Comparison of ENCODE assay signal across 1 cellular context in genomic region chrX:101599592-101599991, GRCh38. TPM values are rescaled to one million over a fixed set of nuclear protein-coding genes. Genes with fewer than 3 reads are reported as not detected.
"Had no signal": no experiment of that assay in that cellular context is flagged by ENCODE, and none has a peak within 500 bp of the region (broad histone marks: within the 10 kb centered on the region; RNA-seq: fewer than 3 reads in every experiment).

No MANE protein-coding gene starts in this region.

RNA-seq across cellular contexts. Expression of gene ARMCX1, which starts 49.2 kb away (rescaled TPM):
- total RNA-seq: PC-3 had no signal
